14 cellular contexts compared by ENCODE assay signal in genomic region chr21:29786509-29786908, GRCh38.
"Had no signal": no experiment of that assay in that cellular context is flagged by ENCODE, and none has a peak within 500 bp of the region (broad histone marks: within the 10 kb centered on the region; RNA-seq: fewer than 3 reads in every experiment).

No MANE protein-coding gene starts in this region.

- H3K27me3 Mint-ChIP-seq: naive B cell had no signal

- H3K36me3 Mint-ChIP-seq: naive B cell; stimulated activated naive B cell treated with anti-CD40 and anti-IgM and Interleukin-4, amounts not matched to agents 10 μg/mL and 1 μg/mL and 100 μg/mL, for 72 hours had no signal

- ATAC-seq: foreskin keratinocyte; stimulated activated naive B cell treated with anti-CD40 and anti-IgM and Interleukin-4, amounts not matched to agents 10 μg/mL and 1 μg/mL and 100 μg/mL, for 72 hours; stimulated activated naive CD8-positive, alpha-beta T cell treated with anti-CD3 and anti-CD28 coated beads, Interleukin-15, amount 100 ng/mL, for 72 hours; upper lobe of right lung had no signal

- H3K4me3 Mint-ChIP-seq: naive B cell; nephron; stimulated activated naive B cell treated with anti-CD40 and anti-IgM and Interleukin-4, amounts not matched to agents 10 μg/mL and 1 μg/mL and 100 μg/mL, for 72 hours; stimulated activated naive CD8-positive, alpha-beta T cell treated with anti-CD3 and anti-CD28 coated beads, Interleukin-15, amount 100 ng/mL, for 72 hours had no signal

- H3K27ac Mint-ChIP-seq: nephron; stimulated activated naive B cell treated with anti-CD40 and anti-IgM and Interleukin-4, amounts not matched to agents 10 μg/mL and 1 μg/mL and 100 μg/mL, for 72 hours; stimulated activated naive CD8-positive, alpha-beta T cell treated with anti-CD3 and anti-CD28 coated beads, Interleukin-15, amount 100 ng/mL, for 72 hours had no signal

- DNase-seq: effector memory CD4-positive, alpha-beta T cell; foreskin keratinocyte; head of caudate nucleus; kidney glomerular epithelial cell; mesendoderm; naive B cell; sigmoid colon; stimulated activated CD4-positive, alpha-beta T cell treated with anti-CD3 and anti-CD28 coated beads, Interleukin-2, amount 100 ng/mL, for 24 hours; stimulated activated CD4-positive, alpha-beta T cell treated with anti-CD3 and anti-CD28 coated beads, Interleukin-4, amount 100 ng/mL, for 4 hours; stimulated activated naive B cell treated with anti-CD40 and anti-IgM and Interleukin-4, amounts not matched to agents 10 μg/mL and 1 μg/mL and 100 μg/mL, for 72 hours; stimulated activated naive CD8-positive, alpha-beta T cell treated with anti-CD3 and anti-CD28 coated beads, Interleukin-15, amount 100 ng/mL, for 72 hours; testis; upper lobe of right lung had no signal

- H3K9me3 Mint-ChIP-seq: nephron; stimulated activated naive B cell treated with anti-CD40 and anti-IgM and Interleukin-4, amounts not matched to agents 10 μg/mL and 1 μg/mL and 100 μg/mL, for 72 hours; stimulated activated naive CD8-positive, alpha-beta T cell treated with anti-CD3 and anti-CD28 coated beads, Interleukin-15, amount 100 ng/mL, for 72 hours had no signal

- H3K4me1 Mint-ChIP-seq: naive B cell; nephron; stimulated activated naive B cell treated with anti-CD40 and anti-IgM and Interleukin-4, amounts not matched to agents 10 μg/mL and 1 μg/mL and 100 μg/mL, for 72 hours; stimulated activated naive CD8-positive, alpha-beta T cell treated with anti-CD3 and anti-CD28 coated beads, Interleukin-15, amount 100 ng/mL, for 72 hours had no signal
